Comparison of ENCODE assay signal across 2 cellular contexts in the genomic region with DNA sequence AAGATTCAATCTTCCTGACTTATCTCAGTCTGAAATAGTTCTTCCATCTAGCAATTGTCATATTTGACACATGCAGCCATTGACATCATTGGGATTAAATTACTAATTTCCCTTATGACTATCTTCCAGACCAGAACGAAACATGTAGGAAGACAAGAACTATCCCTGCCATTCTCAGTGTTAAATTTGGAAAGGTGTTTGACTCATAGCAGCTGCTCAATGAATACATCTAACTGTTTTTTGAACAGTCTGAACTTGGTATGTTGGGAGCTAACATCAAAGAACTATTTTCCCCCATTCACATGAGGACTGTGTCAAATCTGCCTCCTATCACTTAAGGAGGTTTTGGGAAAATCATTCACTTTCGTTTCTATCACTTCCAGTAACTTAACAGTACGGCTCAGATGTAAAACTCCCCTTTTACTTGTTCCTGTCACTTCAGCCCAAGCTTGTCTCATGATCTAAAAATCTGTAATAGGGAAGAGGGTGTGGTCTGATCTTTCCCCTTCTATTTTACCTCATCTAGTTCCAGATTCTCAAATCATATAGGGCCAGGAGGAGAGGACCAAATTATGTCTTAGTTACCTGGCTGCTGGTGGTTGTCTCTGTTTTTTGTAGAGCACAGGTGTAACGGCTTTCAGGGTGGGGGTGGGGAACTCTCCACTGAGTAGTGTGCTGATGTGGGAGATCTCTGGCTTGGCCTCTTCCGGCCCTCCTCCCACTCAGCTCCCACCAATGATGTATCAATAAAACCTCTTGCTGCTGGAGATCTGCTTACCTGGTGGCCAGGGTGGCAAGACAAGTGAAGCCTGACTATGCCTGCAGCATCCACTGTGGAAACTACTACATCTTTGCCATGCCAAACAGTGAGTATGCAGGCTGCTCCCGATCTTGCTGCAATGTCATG.
A peak's percentile ranks its signal among the peaks of the same experiment; 100 is the strongest.
TF ChIP-seq lines count a peak whose summit lies in the region.

No MANE protein-coding gene starts in this region.

TF ChIP-seq in HepG2, 621 proteins besides CTCF, POLR2A, EP300 and RAD21:
- TF ChIP-seq, protein P1, sequence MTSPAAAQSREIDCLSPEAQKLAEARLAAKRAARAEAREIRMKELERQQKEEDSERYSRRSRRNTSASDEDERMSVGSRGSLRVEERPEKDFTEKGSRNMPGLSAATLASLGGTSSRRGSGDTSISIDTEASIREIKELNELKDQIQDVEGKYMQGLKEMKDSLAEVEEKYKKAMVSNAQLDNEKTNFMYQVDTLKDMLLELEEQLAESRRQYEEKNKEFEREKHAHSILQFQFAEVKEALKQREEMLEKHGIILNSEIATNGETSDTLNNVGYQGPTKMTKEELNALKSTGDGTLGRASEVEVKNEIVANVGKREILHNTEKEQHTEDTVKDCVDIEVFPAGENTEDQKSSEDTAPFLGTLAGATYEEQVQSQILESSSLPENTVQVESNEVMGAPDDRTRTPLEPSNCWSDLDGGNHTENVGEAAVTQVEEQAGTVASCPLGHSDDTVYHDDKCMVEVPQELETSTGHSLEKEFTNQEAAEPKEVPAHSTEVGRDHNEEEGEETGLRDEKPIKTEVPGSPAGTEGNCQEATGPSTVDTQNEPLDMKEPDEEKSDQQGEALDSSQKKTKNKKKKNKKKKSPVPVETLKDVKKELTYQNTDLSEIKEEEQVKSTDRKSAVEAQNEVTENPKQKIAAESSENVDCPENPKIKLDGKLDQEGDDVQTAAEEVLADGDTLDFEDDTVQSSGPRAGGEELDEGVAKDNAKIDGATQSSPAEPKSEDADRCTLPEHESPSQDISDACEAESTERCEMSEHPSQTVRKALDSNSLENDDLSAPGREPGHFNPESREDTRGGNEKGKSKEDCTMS (CRISPR knock-in tag; conservative IDR thresholded peaks at IDR 0.05), result no peak
- no peak for TF ChIP-seq KLF11 (CRISPR knock-in tag; IDR thresholded peaks at IDR 0.05)
- TF ChIP-seq, protein P2, sequence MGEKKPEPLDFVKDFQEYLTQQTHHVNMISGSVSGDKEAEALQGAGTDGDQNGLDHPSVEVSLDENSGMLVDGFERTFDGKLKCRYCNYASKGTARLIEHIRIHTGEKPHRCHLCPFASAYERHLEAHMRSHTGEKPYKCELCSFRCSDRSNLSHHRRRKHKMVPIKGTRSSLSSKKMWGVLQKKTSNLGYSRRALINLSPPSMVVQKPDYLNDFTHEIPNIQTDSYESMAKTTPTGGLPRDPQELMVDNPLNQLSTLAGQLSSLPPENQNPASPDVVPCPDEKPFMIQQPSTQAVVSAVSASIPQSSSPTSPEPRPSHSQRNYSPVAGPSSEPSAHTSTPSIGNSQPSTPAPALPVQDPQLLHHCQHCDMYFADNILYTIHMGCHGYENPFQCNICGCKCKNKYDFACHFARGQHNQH (CRISPR knock-in tag; IDR thresholded peaks at IDR 0.05), result no peak
- TF ChIP-seq CEBPB (IDR thresholded peaks at IDR 0.05; ENCODE audit: borderline replicate concordance, low read depth, low read length), result no peak
- no peak for TF ChIP-seq MTA1 (CRISPR knock-in tag; IDR thresholded peaks at IDR 0.05; ENCODE audit: borderline replicate concordance)
- TF ChIP-seq SALL1 (CRISPR knock-in tag; IDR thresholded peaks at IDR 0.05), result no peak
- TF ChIP-seq, protein P3, sequence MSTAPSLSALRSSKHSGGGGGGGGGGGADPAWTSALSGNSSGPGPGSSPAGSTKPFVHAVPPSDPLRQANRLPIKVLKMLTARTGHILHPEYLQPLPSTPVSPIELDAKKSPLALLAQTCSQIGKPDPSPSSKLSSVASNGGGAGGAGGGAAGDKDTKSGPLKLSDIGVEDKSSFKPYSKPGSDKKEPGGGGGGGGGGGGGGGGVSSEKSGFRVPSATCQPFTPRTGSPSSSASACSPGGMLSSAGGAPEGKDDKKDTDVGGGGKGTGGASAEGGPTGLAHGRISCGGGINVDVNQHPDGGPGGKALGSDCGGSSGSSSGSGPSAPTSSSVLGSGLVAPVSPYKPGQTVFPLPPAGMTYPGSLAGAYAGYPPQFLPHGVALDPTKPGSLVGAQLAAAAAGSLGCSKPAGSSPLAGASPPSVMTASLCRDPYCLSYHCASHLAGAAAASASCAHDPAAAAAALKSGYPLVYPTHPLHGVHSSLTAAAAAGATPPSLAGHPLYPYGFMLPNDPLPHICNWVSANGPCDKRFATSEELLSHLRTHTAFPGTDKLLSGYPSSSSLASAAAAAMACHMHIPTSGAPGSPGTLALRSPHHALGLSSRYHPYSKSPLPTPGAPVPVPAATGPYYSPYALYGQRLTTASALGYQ (CRISPR knock-in tag; IDR thresholded peaks at IDR 0.05), result no peak
- TF ChIP-seq ZNF652 (CRISPR knock-in tag; IDR thresholded peaks at IDR 0.05; ENCODE audit: borderline replicate concordance, low read depth), result no peak
- no peak for TF ChIP-seq ZSCAN12 (CRISPR knock-in tag; IDR thresholded peaks at IDR 0.05)
- no peak for TF ChIP-seq REPIN1 (CRISPR knock-in tag; IDR thresholded peaks at IDR 0.05; ENCODE audit: borderline replicate concordance, low read depth)
- TF ChIP-seq THAP11 (CRISPR knock-in tag; IDR thresholded peaks at IDR 0.05), result no peak
- TF ChIP-seq TCF12 (IDR thresholded peaks at IDR 0.05), result no peak
- TF ChIP-seq TCF12 (CRISPR knock-in tag; IDR thresholded peaks at IDR 0.05), result no peak
- TF ChIP-seq ZNF20 (CRISPR knock-in tag; IDR thresholded peaks at IDR 0.05), result no peak
- no peak for TF ChIP-seq PAF1 (CRISPR knock-in tag; IDR thresholded peaks at IDR 0.05)
- TF ChIP-seq, protein P4, sequence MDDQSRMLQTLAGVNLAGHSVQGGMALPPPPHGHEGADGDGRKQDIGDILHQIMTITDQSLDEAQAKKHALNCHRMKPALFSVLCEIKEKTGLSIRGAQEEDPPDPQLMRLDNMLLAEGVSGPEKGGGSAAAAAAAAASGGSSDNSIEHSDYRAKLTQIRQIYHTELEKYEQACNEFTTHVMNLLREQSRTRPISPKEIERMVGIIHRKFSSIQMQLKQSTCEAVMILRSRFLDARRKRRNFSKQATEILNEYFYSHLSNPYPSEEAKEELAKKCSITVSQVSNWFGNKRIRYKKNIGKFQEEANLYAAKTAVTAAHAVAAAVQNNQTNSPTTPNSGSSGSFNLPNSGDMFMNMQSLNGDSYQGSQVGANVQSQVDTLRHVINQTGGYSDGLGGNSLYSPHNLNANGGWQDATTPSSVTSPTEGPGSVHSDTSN (CRISPR knock-in tag; IDR thresholded peaks at IDR 0.05; ENCODE audit: borderline replicate concordance), result no peak
- TF ChIP-seq SMAD1 (CRISPR knock-in tag; IDR thresholded peaks at IDR 0.05; ENCODE audit: borderline replicate concordance, low read depth), result no peak

TF ChIP-seq in GM12878, 131 proteins besides CTCF, POLR2A, EP300 and RAD21 (continues in another document):
- TF ChIP-seq MTA3 (IDR thresholded peaks at IDR 0.05; ENCODE audit: borderline replicate concordance, low read length) (peak; percentile 58; the same call in 1 of the 2 replicates), BRCA1 (IDR thresholded peaks at IDR 0.05; ENCODE audit: low read depth, low read length) (no peak), TBL1XR1 (IDR thresholded peaks at IDR 0.05; ENCODE audit: low read depth, low read length) (no peak), CBX5 (IDR thresholded peaks at IDR 0.05; ENCODE audit: low read depth) (no peak), DPF2 (IDR thresholded peaks at IDR 0.05) (no peak), SPI1 (IDR thresholded peaks at IDR 0.05; ENCODE audit: borderline replicate concordance, insufficient read depth, low read depth, low read length) (no peak), MTA2 (IDR thresholded peaks at IDR 0.05; ENCODE audit: low read depth) (no peak), RELA (IDR thresholded peaks at IDR 0.05; ENCODE audit: borderline replicate concordance, partially characterized antibody) (no peak), MYC (IDR thresholded peaks at IDR 0.05; ENCODE audit: insufficient read depth, insufficient read length, insufficient replicate concordance, low read length, severe bottlenecking) (no peak), GATAD2B (conservative IDR thresholded peaks at IDR 0.05; ENCODE audit: low read depth) (no peak), SP1 (IDR thresholded peaks at IDR 0.05; ENCODE audit: low read depth, low read length) (no peak), KLF5 (IDR thresholded peaks at IDR 0.05; ENCODE audit: partially characterized antibody) (no peak), POU2F2 (IDR thresholded peaks at IDR 0.05; ENCODE audit: borderline replicate concordance, low read depth, low read length) (peak; percentile 9; the same call in 1 of the 3 replicates), RB1 (IDR thresholded peaks at IDR 0.05; ENCODE audit: borderline replicate concordance) (no peak), EZH2 (IDR thresholded peaks at IDR 0.05; ENCODE audit: borderline replicate concordance, control insufficient read depth, low read depth, low read length) (no peak), MEF2A (IDR thresholded peaks at IDR 0.05; ENCODE audit: insufficient read depth, low read depth, low read length) (no peak), RCOR1 (conservative IDR thresholded peaks at IDR 0.05; ENCODE audit: low read depth, low read length) (no peak), MYB (IDR thresholded peaks at IDR 0.05; ENCODE audit: borderline replicate concordance, low read depth, low read length) (no peak)
- TF ChIP-seq, protein P5, sequence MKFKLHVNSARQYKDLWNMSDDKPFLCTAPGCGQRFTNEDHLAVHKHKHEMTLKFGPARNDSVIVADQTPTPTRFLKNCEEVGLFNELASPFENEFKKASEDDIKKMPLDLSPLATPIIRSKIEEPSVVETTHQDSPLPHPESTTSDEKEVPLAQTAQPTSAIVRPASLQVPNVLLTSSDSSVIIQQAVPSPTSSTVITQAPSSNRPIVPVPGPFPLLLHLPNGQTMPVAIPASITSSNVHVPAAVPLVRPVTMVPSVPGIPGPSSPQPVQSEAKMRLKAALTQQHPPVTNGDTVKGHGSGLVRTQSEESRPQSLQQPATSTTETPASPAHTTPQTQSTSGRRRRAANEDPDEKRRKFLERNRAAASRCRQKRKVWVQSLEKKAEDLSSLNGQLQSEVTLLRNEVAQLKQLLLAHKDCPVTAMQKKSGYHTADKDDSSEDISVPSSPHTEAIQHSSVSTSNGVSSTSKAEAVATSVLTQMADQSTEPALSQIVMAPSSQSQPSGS (IDR thresholded peaks at IDR 0.05; ENCODE audit: low read length), result peak; percentile 31; the same call in 1 of the 2 replicates
- TF ChIP-seq, protein P6, sequence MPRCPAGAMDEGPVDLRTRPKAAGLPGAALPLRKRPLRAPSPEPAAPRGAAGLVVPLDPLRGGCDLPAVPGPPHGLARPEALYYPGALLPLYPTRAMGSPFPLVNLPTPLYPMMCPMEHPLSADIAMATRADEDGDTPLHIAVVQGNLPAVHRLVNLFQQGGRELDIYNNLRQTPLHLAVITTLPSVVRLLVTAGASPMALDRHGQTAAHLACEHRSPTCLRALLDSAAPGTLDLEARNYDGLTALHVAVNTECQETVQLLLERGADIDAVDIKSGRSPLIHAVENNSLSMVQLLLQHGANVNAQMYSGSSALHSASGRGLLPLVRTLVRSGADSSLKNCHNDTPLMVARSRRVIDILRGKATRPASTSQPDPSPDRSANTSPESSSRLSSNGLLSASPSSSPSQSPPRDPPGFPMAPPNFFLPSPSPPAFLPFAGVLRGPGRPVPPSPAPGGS (IDR thresholded peaks at IDR 0.05; ENCODE audit: borderline replicate concordance, insufficient read depth, low read depth, low read length, poor library complexity, severe bottlenecking), result no peak
- TF ChIP-seq, protein P7, sequence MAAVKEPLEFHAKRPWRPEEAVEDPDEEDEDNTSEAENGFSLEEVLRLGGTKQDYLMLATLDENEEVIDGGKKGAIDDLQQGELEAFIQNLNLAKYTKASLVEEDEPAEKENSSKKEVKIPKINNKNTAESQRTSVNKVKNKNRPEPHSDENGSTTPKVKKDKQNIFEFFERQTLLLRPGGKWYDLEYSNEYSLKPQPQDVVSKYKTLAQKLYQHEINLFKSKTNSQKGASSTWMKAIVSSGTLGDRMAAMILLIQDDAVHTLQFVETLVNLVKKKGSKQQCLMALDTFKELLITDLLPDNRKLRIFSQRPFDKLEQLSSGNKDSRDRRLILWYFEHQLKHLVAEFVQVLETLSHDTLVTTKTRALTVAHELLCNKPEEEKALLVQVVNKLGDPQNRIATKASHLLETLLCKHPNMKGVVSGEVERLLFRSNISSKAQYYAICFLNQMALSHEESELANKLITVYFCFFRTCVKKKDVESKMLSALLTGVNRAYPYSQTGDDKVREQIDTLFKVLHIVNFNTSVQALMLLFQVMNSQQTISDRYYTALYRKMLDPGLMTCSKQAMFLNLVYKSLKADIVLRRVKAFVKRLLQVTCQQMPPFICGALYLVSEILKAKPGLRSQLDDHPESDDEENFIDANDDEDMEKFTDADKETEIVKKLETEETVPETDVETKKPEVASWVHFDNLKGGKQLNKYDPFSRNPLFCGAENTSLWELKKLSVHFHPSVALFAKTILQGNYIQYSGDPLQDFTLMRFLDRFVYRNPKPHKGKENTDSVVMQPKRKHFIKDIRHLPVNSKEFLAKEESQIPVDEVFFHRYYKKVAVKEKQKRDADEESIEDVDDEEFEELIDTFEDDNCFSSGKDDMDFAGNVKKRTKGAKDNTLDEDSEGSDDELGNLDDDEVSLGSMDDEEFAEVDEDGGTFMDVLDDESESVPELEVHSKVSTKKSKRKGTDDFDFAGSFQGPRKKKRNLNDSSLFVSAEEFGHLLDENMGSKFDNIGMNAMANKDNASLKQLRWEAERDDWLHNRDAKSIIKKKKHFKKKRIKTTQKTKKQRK (IDR thresholded peaks at IDR 0.05; ENCODE audit: low read depth, low read length), result no peak
- TF ChIP-seq, protein P8, sequence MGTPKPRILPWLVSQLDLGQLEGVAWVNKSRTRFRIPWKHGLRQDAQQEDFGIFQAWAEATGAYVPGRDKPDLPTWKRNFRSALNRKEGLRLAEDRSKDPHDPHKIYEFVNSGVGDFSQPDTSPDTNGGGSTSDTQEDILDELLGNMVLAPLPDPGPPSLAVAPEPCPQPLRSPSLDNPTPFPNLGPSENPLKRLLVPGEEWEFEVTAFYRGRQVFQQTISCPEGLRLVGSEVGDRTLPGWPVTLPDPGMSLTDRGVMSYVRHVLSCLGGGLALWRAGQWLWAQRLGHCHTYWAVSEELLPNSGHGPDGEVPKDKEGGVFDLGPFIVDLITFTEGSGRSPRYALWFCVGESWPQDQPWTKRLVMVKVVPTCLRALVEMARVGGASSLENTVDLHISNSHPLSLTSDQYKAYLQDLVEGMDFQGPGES (IDR thresholded peaks at IDR 0.05), result peak; percentile 2; the same call in 1 of the 2 replicates
- TF ChIP-seq, protein P9, sequence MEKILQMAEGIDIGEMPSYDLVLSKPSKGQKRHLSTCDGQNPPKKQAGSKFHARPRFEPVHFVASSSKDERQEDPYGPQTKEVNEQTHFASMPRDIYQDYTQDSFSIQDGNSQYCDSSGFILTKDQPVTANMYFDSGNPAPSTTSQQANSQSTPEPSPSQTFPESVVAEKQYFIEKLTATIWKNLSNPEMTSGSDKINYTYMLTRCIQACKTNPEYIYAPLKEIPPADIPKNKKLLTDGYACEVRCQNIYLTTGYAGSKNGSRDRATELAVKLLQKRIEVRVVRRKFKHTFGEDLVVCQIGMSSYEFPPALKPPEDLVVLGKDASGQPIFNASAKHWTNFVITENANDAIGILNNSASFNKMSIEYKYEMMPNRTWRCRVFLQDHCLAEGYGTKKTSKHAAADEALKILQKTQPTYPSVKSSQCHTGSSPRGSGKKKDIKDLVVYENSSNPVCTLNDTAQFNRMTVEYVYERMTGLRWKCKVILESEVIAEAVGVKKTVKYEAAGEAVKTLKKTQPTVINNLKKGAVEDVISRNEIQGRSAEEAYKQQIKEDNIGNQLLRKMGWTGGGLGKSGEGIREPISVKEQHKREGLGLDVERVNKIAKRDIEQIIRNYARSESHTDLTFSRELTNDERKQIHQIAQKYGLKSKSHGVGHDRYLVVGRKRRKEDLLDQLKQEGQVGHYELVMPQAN (conservative IDR thresholded peaks at IDR 0.05), result no peak
